ENCODE assay signal across 9 cellular contexts in the genomic region with DNA sequence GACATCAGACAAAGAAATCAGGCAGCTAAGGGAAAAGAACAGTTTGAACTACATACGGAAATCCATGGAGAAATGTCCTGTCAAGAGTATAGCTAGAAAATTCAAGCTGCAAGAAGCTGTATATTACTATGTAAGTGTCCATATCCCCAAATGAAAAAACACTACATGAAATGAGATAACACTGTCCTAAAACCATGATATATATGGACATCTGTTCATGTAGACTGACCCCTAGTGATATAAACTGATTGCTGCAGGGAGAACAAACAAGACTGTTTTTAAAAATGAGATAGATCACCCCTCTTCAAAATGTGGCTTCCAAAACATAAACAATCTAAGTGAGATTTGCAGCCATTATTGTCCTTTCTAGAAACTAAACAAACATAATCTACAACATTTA.
A peak's percentile ranks its signal among the peaks of the same experiment; 100 is the strongest.
DNase-seq lines count a peak whose midpoint lies in the region; ATAC-seq and TF ChIP-seq lines count a peak whose summit lies in the region.
"Had no signal": no experiment of that assay in that cellular context is flagged by ENCODE, and none has a peak within 500 bp of the region (broad histone marks: within the 10 kb centered on the region; RNA-seq: fewer than 3 reads in every experiment).

No MANE protein-coding gene starts in this region.

- no peak overlapping the region for H2BK20ac ChIP-seq in H9 (ENCODE audit: low read depth, low read length, poor library complexity, severe bottlenecking)

- no peak overlapping the region for H4K5ac ChIP-seq in H9 (ENCODE audit: insufficient read length, low read depth, low read length)

- peak; percentile 2 for DNase-seq in AG08396 (ENCODE audit: low spot score)
- no peak for DNase-seq in H9
- DNase-seq in SHP77 treated with DMSO at 0.1 percent for 48 hours (lab: John Stamatoyannopoulos, UW) = peak; percentile 41
- DNase-seq in iris pigment epithelial cell (ENCODE audit: low read depth) = peak; percentile 6
- DNase-seq in CD8-positive, alpha-beta T cell = no peak
- DNase-seq in omental fat pad (ENCODE audit: low spot score) = no peak
- no peak for DNase-seq in Right ventricle myocardium superior

- intact Hi-C loops in CD8-positive, alpha-beta T cell (cut with DNase I, micrococcal nuclease) = no loop called here
- intact Hi-C loops in Right ventricle myocardium superior (cut with DNase I) = no loop called here

- H3K4me2 ChIP-seq in H9 (ENCODE audit: insufficient read depth, insufficient read length, low read length) = no peak overlapping the region

- H3K27ac Mint-ChIP-seq in H9 = no peak overlapping the region
- no peak overlapping the region for H3K27ac Mint-ChIP-seq in CD8-positive, alpha-beta T cell

- H4K20me1 ChIP-seq in H9 (ENCODE audit: control insufficient read depth, insufficient read depth, insufficient read length) = no peaks in the 10 kb centered on the region

- POLR2A ChIA-PET in CD8-positive, alpha-beta T cell (lab: Charles Lee) = no interaction called here

- no peak overlapping the region for H3K23ac ChIP-seq in H9 (ENCODE audit: insufficient read length, low read depth, low read length)

- H2BK5ac ChIP-seq in H9 (ENCODE audit: insufficient read length, low read length) = no peak overlapping the region

- H3K4me1 ChIP-seq in H9 (ENCODE audit: insufficient read depth, low read length) = no peaks in the 10 kb centered on the region
- H3K4me1 ChIP-seq in CD8-positive, alpha-beta T cell (ENCODE audit: insufficient read depth, low read length) = no peaks in the 10 kb centered on the region

- H3K4me3 Mint-ChIP-seq in H9 = no peak overlapping the region
- no peak overlapping the region for H3K4me3 Mint-ChIP-seq in CD8-positive, alpha-beta T cell

- H3K14ac ChIP-seq in H9 (ENCODE audit: insufficient read depth, low read length) = no peak overlapping the region

- no peak overlapping the region for H3K27ac ChIP-seq in H9 (ENCODE audit: insufficient read length, low read depth, low read length)
- no peak overlapping the region for H3K27ac ChIP-seq in CD8-positive, alpha-beta T cell (ENCODE audit: low read depth, low read length)

- H2AK5ac ChIP-seq in H9 (ENCODE audit: insufficient read length, low read length) = no peak overlapping the region

- H2BK120ac ChIP-seq in H9 (ENCODE audit: low read depth, low read length, poor library complexity, severe bottlenecking) = no peak overlapping the region

- no peak overlapping the region for H3K4me3 ChIP-seq in CD8-positive, alpha-beta T cell (ENCODE audit: low read depth, low read length)
- H3K4me3 ChIP-seq: lung had no signal

- H3K23me2 ChIP-seq in H9 (ENCODE audit: insufficient read length, low read depth, low read length, poor library complexity, severe bottlenecking) = no peaks in the 10 kb centered on the region

- H4K91ac ChIP-seq in H9 (ENCODE audit: insufficient read length, low read depth, low read length) = no peak overlapping the region

- no CpG with 5 or more reads among the region's 1 CpG for WGBS in H9 (ENCODE audit: extremely low coverage, insufficient read length, low lambda C conversion rate)

- H3K27me3 Mint-ChIP-seq in H9 (ENCODE audit: low read depth) = no peaks in the 10 kb centered on the region
- no peaks in the 10 kb centered on the region for H3K27me3 Mint-ChIP-seq in CD8-positive, alpha-beta T cell (ENCODE audit: low read depth)

- no peak overlapping the region for H3K18ac ChIP-seq in H9 (ENCODE audit: insufficient read length, low read depth, low read length)

- no peak overlapping the region for H3K9ac ChIP-seq in H9 (ENCODE audit: extremely low read depth, insufficient read length, low read length)

- CTCF ChIA-PET in CD8-positive, alpha-beta T cell (lab: Charles Lee) = no interaction called here

- H3K4me1 Mint-ChIP-seq in H9 = peaks cover 10 to 20% of the 10 kb centered on the region in 2 experiments
- no peaks in the 10 kb centered on the region for H3K4me1 Mint-ChIP-seq in CD8-positive, alpha-beta T cell (ENCODE audit: low read depth)

- H3K9me3 Mint-ChIP-seq in H9 = no peaks in the 10 kb centered on the region
- peaks cover 8% of the 10 kb centered on the region for H3K9me3 Mint-ChIP-seq in CD8-positive, alpha-beta T cell

- no peaks in the 10 kb centered on the region for H3K9me3 ChIP-seq in H9 (ENCODE audit: control insufficient read depth, low read depth, low read length)
- H3K9me3 ChIP-seq in CD8-positive, alpha-beta T cell (ENCODE audit: low read length) = no peaks in the 10 kb centered on the region

- H3K79me1 ChIP-seq in H9 (ENCODE audit: insufficient read depth, low read depth, low read length, poor library complexity, severe bottlenecking) = no peaks in the 10 kb centered on the region

- no peaks in the 10 kb centered on the region for H3K27me3 ChIP-seq in H9 (ENCODE audit: insufficient read depth, low read length)
- H3K27me3 ChIP-seq in CD8-positive, alpha-beta T cell (ENCODE audit: insufficient read depth, low read length) = no peaks in the 10 kb centered on the region

- H3K79me2 ChIP-seq in H9 (ENCODE audit: insufficient read depth, low read length) = no peaks in the 10 kb centered on the region

- H3T11ph ChIP-seq in H9 (ENCODE audit: low read length) = no peak overlapping the region

- ATAC-seq in activated CD4-positive, CD25-positive, alpha-beta regulatory T cell treated with anti-CD3 and anti-CD28 coated beads, Interleukin-2, amount 50 U/mL, for 24 hours = no peak
- ATAC-seq in CD8-positive, alpha-beta T cell = no peak
- ATAC-seq in omental fat pad (ENCODE audit: low FRiP score) (no peak), Right ventricle myocardium superior (ENCODE audit: poor library complexity) (no peak)

- H3K4ac ChIP-seq in H9 (ENCODE audit: low read depth, low read length) = no peak overlapping the region

- H2BK12ac ChIP-seq in H9 (ENCODE audit: insufficient read length, low read depth, low read length) = no peak overlapping the region

- H3K36me3 ChIP-seq in CD8-positive, alpha-beta T cell (ENCODE audit: insufficient read depth, low read length) = no peaks in the 10 kb centered on the region

- H4K8ac ChIP-seq in H9 (replicated peaks; ENCODE audit: insufficient read length, low read depth, low read length) = no peak overlapping the region

- no peak overlapping the region for H2AFZ ChIP-seq in H9 (ENCODE audit: low read length)

- H3K36me3 Mint-ChIP-seq in H9 (ENCODE audit: insufficient read depth in 1 of 3, low read depth in 3 of 3) = 0 out of 7 replicates have a peak, but pooled peaks cover 0 to 1% (median 0%) of the 10 kb centered on the region in 3 experiments
- H3K36me3 Mint-ChIP-seq in CD8-positive, alpha-beta T cell = no peaks in the 10 kb centered on the region

- no peak overlapping the region for H3K56ac ChIP-seq in H9 (ENCODE audit: insufficient read length, low read depth, low read length)

- TF ChIP-seq CTCF in H9 (conservative IDR thresholded peaks at IDR 0.05) (peak; percentile 76), omental fat pad (IDR thresholded peaks at IDR 0.05) (no peak)
- TF ChIP-seq CTCF in CD8-positive, alpha-beta T cell (IDR thresholded peaks at IDR 0.05) = no peak

- H2BK15ac ChIP-seq in H9 (ENCODE audit: low read depth, low read length) = no peak overlapping the region

Comparison
In these comparisons a context has a peak if more than half of its experiments do, and no peak if none do; other contexts are left out.
1. DNase-seq: peak in AG08396 (single experiment), SHP77 treated with DMSO at 0.1 percent for 48 hours (single experiment) and iris pigment epithelial cell (single experiment); none in H9 (single experiment), CD8-positive, alpha-beta T cell (0 of 7), omental fat pad (single experiment) and Right ventricle myocardium superior (single experiment).